17 cellular contexts compared by ENCODE assay signal in the genomic region with DNA sequence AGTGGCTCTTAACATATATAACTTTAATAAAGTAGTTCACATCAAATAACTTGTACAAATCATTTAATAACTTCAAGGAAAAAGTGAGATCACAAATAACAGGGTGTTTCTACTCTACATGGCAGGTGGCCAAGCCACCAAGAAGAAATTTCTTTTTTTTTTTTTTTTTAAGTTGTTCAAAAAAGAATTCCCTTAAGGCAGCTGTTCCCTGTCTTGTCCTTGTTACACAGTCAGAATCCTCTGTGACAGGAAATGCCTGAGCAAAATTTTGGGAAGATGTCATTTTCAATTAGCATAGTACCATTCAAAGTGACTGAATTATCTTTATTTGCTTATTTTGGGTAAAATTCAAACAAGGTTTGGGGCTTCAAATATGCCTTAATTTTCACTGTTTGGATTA.
"Had no signal": no experiment of that assay in that cellular context is flagged by ENCODE, and none has a peak within 500 bp of the region (broad histone marks: within the 10 kb centered on the region; RNA-seq: fewer than 3 reads in every experiment).

No MANE protein-coding gene starts in this region.

- H3K27ac Mint-ChIP-seq: activated CD4-positive, alpha-beta memory T cell treated with anti-CD3 and anti-CD28 coated beads for 36 hours; activated CD4-positive, alpha-beta T cell treated with anti-CD3 and anti-CD28 coated beads for 36 hours; activated naive CD8-positive, alpha-beta T cell treated with anti-CD3 and anti-CD28 coated beads for 36 hours; activated T-cell treated with anti-CD3 and anti-CD28 coated beads, Interleukin-2, amount 50 U/mL, for 24 hours; dendritic cell treated with granulocyte-macrophage colony-stimulating factor and Interleukin-4, amounts not matched to agents 40 ng/mL and 50 ng/mL, for 4 days; natural killer cell treated with Interleukin-12 subunit alpha and Interleukin-12 subunit beta and Interleukin-15 and Interleukin-18, amount 100 ng/mL, for 72 hours; T-helper 17 cell had no signal

- H3K4me1 Mint-ChIP-seq: activated CD4-positive, alpha-beta T cell treated with anti-CD3 and anti-CD28 coated beads for 36 hours; activated naive CD8-positive, alpha-beta T cell treated with anti-CD3 and anti-CD28 coated beads for 36 hours; T-helper 17 cell had no signal

- H3K36me3 ChIP-seq: right lobe of liver, spleen, stomach, upper lobe of left lung had no signal

- H3K27me3 Mint-ChIP-seq: activated CD4-positive, alpha-beta memory T cell treated with anti-CD3 and anti-CD28 coated beads for 36 hours; activated CD4-positive, alpha-beta T cell treated with anti-CD3 and anti-CD28 coated beads for 36 hours; activated naive CD8-positive, alpha-beta T cell treated with anti-CD3 and anti-CD28 coated beads for 36 hours; activated T-cell treated with anti-CD3 and anti-CD28 coated beads, Interleukin-2, amount 50 U/mL, for 24 hours; dendritic cell treated with granulocyte-macrophage colony-stimulating factor and Interleukin-4, amounts not matched to agents 40 ng/mL and 50 ng/mL, for 4 days; natural killer cell treated with Interleukin-12 subunit alpha and Interleukin-12 subunit beta and Interleukin-15 and Interleukin-18, amount 100 ng/mL, for 72 hours; T-helper 17 cell had no signal

- H3K36me3 Mint-ChIP-seq: activated CD4-positive, alpha-beta memory T cell treated with anti-CD3 and anti-CD28 coated beads for 36 hours; activated naive CD8-positive, alpha-beta T cell treated with anti-CD3 and anti-CD28 coated beads for 36 hours; natural killer cell treated with Interleukin-12 subunit alpha and Interleukin-12 subunit beta and Interleukin-15 and Interleukin-18, amount 100 ng/mL, for 72 hours had no signal

- H3K27ac ChIP-seq: right lobe of liver, stomach, testis, upper lobe of left lung had no signal

- H3K4me1 ChIP-seq: right lobe of liver, stomach, testis, upper lobe of left lung had no signal

- H3K9me3 Mint-ChIP-seq: activated naive CD8-positive, alpha-beta T cell treated with anti-CD3 and anti-CD28 coated beads for 36 hours; activated T-cell treated with anti-CD3 and anti-CD28 coated beads, Interleukin-2, amount 50 U/mL, for 24 hours; dendritic cell treated with granulocyte-macrophage colony-stimulating factor and Interleukin-4, amounts not matched to agents 40 ng/mL and 50 ng/mL, for 4 days had no signal

- DNase-seq: activated CD4-positive, alpha-beta memory T cell treated with anti-CD3 and anti-CD28 coated beads for 36 hours; activated CD4-positive, alpha-beta T cell treated with anti-CD3 and anti-CD28 coated beads for 36 hours; activated gamma-delta T cell; activated naive CD8-positive, alpha-beta T cell treated with anti-CD3 and anti-CD28 coated beads for 36 hours; activated T-cell treated with anti-CD3 and anti-CD28 coated beads, Interleukin-2, amount 50 U/mL, for 24 hours; cerebellar nuclear complex; effector memory CD4-positive, alpha-beta T cell; mesenchymal stem cell; nucleus accumbens; right lobe of liver; spleen; stomach; T-helper 17 cell; testis; upper lobe of left lung had no signal

- ATAC-seq: activated CD4-positive, alpha-beta T cell treated with anti-CD3 and anti-CD28 coated beads for 36 hours; natural killer cell treated with Interleukin-12 subunit alpha and Interleukin-12 subunit beta and Interleukin-15 and Interleukin-18, amount 100 ng/mL, for 72 hours; right lobe of liver; T-helper 17 cell had no signal

- H3K4me3 ChIP-seq: right lobe of liver, spleen, stomach, testis, upper lobe of left lung had no signal

- H3K27me3 ChIP-seq: right lobe of liver, spleen, stomach, testis, upper lobe of left lung had no signal

- H3K9me3 ChIP-seq: right lobe of liver, spleen, stomach, testis, upper lobe of left lung had no signal

- H3K4me3 Mint-ChIP-seq: activated CD4-positive, alpha-beta memory T cell treated with anti-CD3 and anti-CD28 coated beads for 36 hours; activated CD4-positive, alpha-beta T cell treated with anti-CD3 and anti-CD28 coated beads for 36 hours; activated naive CD8-positive, alpha-beta T cell treated with anti-CD3 and anti-CD28 coated beads for 36 hours; activated T-cell treated with anti-CD3 and anti-CD28 coated beads, Interleukin-2, amount 50 U/mL, for 24 hours; dendritic cell treated with granulocyte-macrophage colony-stimulating factor and Interleukin-4, amounts not matched to agents 40 ng/mL and 50 ng/mL, for 4 days; natural killer cell treated with Interleukin-12 subunit alpha and Interleukin-12 subunit beta and Interleukin-15 and Interleukin-18, amount 100 ng/mL, for 72 hours; T-helper 17 cell had no signal
